ENCODE assay signal across 1 cellular context in the genomic region with DNA sequence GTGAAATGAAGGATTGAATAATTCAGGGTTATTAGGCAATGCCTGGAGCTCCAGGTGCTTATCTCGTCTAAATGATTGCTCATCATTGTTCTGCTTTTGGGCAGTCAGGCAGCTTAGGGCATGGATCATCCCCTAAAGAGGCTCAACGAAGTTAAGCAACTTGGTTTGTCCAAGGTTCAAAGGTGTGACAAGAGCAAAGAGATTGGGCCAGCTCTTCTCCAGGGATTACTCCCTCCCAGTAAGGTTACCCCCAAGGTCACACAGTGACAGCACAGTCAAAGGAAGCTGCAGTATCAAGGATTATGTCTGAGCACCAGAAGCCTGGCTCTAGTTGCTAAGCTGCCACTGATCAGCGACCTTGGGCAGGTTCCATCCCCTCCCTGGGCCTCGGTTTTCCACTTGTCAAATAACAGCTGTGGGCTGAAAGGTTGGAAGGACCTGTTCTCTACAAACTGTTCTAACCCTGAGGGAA.
TF ChIP-seq lines count a peak whose summit lies in the region.

No MANE protein-coding gene starts in this region.

TF ChIP-seq in HepG2, 621 proteins besides CTCF, POLR2A, EP300 and RAD21 (continued from another document and continues in another):
- TF ChIP-seq, protein P1, sequence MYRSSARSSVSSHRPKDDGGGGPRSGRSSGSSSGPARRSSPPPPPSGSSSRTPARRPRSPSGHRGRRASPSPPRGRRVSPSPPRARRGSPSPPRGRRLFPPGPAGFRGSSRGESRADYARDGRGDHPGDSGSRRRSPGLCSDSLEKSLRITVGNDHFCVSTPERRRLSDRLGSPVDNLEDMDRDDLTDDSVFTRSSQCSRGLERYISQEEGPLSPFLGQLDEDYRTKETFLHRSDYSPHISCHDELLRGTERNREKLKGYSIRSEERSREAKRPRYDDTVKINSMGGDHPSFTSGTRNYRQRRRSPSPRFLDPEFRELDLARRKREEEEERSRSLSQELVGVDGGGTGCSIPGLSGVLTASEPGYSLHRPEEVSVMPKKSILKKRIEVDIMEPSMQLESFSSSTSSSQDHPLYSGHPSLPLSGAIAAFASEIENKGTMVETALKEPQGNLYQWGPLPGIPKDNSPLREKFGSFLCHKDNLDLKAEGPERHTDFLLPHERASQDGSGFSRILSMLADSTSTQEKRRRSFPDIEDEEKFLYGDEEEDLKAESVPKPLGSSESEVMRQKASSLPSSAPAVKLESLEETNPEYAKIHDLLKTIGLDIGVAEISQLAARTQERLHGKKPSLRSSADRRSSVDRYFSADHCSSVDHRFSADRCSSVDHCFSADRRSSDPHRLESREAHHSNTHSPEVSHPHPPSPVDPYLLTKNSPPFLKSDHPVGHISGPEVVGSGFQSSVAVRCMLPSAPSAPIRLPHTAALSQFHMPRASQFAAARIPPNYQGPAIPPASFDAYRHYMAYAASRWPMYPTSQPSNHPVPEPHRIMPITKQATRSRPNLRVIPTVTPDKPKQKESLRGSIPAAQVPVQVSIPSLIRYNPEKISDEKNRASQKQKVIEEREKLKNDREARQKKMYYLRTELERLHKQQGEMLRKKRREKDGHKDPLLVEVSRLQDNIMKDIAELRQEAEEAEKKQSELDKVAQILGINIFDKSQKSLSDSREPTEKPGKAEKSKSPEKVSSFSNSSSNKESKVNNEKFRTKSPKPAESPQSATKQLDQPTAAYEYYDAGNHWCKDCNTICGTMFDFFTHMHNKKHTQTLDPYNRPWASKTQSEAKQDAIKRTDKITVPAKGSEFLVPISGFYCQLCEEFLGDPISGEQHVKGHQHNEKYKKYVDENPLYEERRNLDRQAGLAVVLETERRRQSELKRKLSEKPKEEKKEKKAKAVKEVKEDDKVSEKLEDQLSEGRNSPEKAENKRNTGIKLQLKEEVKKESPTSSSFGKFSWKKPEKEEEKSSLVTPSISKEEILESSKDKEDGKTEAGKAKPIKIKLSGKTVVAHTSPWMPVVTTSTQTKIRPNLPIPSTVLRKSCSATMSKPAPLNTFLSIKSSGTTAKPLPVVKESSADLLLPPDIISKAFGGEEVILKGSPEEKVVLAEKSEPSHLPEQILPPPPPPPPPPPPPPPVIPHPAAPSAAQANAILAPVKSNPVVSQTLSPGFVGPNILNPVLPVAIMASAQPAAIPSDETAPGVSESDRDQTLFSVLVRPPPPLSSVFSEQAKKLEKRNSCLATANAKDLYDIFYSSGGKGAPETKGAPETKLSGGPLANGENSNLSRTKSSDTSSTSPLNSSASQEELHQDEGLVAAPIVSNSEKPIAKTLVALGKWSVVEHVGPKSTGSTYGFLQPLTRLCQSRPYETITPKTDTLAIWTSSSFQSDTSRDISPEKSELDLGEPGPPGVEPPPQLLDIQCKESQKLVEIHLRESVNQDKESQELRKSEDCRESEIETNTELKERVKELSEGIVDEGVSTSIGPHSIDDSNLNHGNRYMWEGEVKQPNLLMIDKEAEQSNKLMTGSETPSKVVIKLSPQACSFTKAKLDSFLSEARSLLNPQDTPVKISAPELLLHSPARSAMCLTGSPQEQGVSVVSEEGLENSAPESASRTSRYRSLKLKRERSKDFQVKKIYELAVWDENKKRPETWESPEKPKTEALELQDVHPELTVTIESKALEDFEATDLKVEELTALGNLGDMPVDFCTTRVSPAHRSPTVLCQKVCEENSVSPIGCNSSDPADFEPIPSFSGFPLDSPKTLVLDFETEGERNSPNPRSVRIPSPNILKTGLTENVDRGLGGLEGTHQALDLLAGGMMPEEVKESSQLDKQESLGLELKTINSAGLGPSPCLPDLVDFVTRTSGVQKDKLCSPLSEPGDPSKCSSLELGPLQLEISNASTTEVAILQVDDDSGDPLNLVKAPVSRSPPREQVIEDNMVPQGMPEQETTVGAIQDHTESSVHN (CRISPR knock-in tag; IDR thresholded peaks at IDR 0.05), result no peak
- TF ChIP-seq HOXA3 (CRISPR knock-in tag; IDR thresholded peaks at IDR 0.05), result peak; percentile 86
- no peak for TF ChIP-seq U2AF1 (optimal IDR thresholded peaks at IDR 0.05; ENCODE audit: low read depth, low read length)
- TF ChIP-seq ZNF235 (CRISPR knock-in tag; IDR thresholded peaks at IDR 0.05; ENCODE audit: borderline replicate concordance), result no peak; the same call in 1 of the 2 replicates
- no peak for TF ChIP-seq U2AF2 (IDR thresholded peaks at IDR 0.05; ENCODE audit: low read depth, low read length)
- TF ChIP-seq ZNF446 (CRISPR knock-in tag; IDR thresholded peaks at IDR 0.05), result no peak
- peak; percentile 88 for TF ChIP-seq MIER2 (CRISPR knock-in tag; IDR thresholded peaks at IDR 0.05)
- TF ChIP-seq, protein P2, sequence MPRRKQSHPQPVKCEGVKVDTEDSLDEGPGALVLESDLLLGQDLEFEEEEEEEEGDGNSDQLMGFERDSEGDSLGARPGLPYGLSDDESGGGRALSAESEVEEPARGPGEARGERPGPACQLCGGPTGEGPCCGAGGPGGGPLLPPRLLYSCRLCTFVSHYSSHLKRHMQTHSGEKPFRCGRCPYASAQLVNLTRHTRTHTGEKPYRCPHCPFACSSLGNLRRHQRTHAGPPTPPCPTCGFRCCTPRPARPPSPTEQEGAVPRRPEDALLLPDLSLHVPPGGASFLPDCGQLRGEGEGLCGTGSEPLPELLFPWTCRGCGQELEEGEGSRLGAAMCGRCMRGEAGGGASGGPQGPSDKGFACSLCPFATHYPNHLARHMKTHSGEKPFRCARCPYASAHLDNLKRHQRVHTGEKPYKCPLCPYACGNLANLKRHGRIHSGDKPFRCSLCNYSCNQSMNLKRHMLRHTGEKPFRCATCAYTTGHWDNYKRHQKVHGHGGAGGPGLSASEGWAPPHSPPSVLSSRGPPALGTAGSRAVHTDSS (CRISPR knock-in tag; conservative IDR thresholded peaks at IDR 0.05), result no peak
- no peak for TF ChIP-seq ZNF44 (CRISPR knock-in tag; IDR thresholded peaks at IDR 0.05)
- no peak for TF ChIP-seq SMYD3 (CRISPR knock-in tag; IDR thresholded peaks at IDR 0.05)
- TF ChIP-seq, protein P3, sequence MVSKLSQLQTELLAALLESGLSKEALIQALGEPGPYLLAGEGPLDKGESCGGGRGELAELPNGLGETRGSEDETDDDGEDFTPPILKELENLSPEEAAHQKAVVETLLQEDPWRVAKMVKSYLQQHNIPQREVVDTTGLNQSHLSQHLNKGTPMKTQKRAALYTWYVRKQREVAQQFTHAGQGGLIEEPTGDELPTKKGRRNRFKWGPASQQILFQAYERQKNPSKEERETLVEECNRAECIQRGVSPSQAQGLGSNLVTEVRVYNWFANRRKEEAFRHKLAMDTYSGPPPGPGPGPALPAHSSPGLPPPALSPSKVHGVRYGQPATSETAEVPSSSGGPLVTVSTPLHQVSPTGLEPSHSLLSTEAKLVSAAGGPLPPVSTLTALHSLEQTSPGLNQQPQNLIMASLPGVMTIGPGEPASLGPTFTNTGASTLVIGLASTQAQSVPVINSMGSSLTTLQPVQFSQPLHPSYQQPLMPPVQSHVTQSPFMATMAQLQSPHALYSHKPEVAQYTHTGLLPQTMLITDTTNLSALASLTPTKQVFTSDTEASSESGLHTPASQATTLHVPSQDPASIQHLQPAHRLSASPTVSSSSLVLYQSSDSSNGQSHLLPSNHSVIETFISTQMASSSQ (IDR thresholded peaks at IDR 0.05; ENCODE audit: low read depth), result 0 out of 2 replicates have a peak, but pooled peaks have one; percentile 34
- TF ChIP-seq, protein P3 (CRISPR knock-in tag; IDR thresholded peaks at IDR 0.05; ENCODE audit: borderline replicate concordance), result peak; percentile 73; the same call in 1 of the 2 replicates
- no peak for TF ChIP-seq ZNF777 (CRISPR knock-in tag; IDR thresholded peaks at IDR 0.05)
- TF ChIP-seq ATAD3A (CRISPR knock-in tag; IDR thresholded peaks at IDR 0.05), result no peak
- TF ChIP-seq, protein P4, sequence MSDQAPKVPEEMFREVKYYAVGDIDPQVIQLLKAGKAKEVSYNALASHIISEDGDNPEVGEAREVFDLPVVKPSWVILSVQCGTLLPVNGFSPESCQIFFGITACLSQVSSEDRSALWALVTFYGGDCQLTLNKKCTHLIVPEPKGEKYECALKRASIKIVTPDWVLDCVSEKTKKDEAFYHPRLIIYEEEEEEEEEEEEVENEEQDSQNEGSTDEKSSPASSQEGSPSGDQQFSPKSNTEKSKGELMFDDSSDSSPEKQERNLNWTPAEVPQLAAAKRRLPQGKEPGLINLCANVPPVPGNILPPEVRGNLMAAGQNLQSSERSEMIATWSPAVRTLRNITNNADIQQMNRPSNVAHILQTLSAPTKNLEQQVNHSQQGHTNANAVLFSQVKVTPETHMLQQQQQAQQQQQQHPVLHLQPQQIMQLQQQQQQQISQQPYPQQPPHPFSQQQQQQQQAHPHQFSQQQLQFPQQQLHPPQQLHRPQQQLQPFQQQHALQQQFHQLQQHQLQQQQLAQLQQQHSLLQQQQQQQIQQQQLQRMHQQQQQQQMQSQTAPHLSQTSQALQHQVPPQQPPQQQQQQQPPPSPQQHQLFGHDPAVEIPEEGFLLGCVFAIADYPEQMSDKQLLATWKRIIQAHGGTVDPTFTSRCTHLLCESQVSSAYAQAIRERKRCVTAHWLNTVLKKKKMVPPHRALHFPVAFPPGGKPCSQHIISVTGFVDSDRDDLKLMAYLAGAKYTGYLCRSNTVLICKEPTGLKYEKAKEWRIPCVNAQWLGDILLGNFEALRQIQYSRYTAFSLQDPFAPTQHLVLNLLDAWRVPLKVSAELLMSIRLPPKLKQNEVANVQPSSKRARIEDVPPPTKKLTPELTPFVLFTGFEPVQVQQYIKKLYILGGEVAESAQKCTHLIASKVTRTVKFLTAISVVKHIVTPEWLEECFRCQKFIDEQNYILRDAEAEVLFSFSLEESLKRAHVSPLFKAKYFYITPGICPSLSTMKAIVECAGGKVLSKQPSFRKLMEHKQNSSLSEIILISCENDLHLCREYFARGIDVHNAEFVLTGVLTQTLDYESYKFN (CRISPR knock-in tag; conservative IDR thresholded peaks at IDR 0.05), result peak; percentile 95
- no peak for TF ChIP-seq KDM4B (CRISPR knock-in tag; IDR thresholded peaks at IDR 0.05)
- TF ChIP-seq, protein P5, sequence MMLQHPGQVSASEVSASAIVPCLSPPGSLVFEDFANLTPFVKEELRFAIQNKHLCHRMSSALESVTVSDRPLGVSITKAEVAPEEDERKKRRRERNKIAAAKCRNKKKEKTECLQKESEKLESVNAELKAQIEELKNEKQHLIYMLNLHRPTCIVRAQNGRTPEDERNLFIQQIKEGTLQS (CRISPR knock-in tag; IDR thresholded peaks at IDR 0.05), result peak; percentile 80
- TF ChIP-seq GZF1 (CRISPR knock-in tag; IDR thresholded peaks at IDR 0.05), result no peak
- no peak for TF ChIP-seq ZNF530 (CRISPR knock-in tag; IDR thresholded peaks at IDR 0.05; ENCODE audit: low read depth)
- TF ChIP-seq NR2F6 (IDR thresholded peaks at IDR 0.05), result peak; percentile 92
- TF ChIP-seq NR2F6 (CRISPR knock-in tag; IDR thresholded peaks at IDR 0.05), result peak; percentile 94
- TF ChIP-seq, protein P6, sequence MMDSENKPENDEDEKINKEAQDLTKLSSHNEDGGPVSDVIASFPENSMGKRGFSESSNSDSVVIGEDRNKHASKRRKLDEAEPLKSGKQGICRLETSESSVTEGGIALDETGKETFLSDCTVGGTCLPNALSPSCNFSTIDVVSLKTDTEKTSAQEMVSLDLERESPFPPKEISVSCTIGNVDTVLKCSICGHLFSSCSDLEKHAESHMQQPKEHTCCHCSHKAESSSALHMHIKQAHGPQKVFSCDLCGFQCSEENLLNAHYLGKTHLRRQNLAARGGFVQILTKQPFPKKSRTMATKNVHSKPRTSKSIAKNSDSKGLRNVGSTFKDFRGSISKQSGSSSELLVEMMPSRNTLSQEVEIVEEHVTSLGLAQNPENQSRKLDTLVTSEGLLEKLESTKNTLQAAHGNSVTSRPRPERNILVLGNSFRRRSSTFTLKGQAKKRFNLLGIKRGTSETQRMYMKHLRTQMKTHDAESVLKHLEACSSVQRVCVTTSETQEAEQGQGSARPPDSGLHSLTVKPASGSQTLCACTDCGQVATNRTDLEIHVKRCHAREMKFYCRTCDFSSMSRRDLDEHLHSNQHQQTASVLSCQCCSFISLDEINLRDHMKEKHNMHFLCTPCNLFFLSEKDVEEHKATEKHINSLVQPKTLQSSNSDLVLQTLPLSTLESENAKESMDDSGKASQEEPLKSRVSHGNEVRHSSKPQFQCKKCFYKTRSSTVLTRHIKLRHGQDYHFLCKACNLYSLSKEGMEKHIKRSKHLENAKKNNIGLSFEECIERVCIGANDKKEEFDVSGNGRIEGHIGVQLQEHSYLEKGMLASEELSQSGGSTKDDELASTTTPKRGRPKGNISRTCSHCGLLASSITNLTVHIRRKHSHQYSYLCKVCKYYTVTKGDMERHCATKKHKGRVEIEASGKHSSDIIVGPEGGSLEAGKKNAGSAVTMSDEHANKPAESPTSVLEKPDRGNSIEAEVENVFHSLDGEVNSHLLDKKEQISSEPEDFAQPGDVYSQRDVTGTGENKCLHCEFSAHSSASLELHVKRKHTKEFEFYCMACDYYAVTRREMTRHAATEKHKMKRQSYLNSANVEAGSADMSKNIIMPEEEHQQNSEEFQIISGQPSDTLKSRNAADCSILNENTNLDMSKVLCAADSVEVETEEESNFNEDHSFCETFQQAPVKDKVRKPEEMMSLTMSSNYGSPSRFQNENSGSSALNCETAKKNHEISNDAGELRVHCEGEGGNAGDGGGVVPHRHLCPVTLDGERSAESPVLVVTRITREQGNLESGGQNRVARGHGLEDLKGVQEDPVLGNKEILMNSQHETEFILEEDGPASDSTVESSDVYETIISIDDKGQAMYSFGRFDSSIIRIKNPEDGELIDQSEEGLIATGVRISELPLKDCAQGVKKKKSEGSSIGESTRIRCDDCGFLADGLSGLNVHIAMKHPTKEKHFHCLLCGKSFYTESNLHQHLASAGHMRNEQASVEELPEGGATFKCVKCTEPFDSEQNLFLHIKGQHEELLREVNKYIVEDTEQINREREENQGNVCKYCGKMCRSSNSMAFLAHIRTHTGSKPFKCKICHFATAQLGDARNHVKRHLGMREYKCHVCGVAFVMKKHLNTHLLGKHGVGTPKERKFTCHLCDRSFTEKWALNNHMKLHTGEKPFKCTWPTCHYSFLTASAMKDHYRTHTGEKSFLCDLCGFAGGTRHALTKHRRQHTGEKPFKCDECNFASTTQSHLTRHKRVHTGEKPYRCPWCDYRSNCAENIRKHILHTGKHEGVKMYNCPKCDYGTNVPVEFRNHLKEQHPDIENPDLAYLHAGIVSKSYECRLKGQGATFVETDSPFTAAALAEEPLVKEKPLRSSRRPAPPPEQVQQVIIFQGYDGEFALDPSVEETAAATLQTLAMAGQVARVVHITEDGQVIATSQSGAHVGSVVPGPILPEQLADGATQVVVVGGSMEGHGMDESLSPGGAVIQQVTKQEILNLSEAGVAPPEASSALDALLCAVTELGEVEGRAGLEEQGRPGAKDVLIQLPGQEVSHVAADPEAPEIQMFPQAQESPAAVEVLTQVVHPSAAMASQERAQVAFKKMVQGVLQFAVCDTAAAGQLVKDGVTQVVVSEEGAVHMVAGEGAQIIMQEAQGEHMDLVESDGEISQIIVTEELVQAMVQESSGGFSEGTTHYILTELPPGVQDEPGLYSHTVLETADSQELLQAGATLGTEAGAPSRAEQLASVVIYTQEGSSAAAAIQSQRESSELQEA (CRISPR knock-in tag; IDR thresholded peaks at IDR 0.05; ENCODE audit: not compliant biosample characterization), result no peak
- TF ChIP-seq, protein P7, sequence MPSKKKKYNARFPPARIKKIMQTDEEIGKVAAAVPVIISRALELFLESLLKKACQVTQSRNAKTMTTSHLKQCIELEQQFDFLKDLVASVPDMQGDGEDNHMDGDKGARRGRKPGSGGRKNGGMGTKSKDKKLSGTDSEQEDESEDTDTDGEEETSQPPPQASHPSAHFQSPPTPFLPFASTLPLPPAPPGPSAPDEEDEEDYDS (CRISPR knock-in tag; IDR thresholded peaks at IDR 0.05), result peak; percentile 64
